In the genomic region with DNA sequence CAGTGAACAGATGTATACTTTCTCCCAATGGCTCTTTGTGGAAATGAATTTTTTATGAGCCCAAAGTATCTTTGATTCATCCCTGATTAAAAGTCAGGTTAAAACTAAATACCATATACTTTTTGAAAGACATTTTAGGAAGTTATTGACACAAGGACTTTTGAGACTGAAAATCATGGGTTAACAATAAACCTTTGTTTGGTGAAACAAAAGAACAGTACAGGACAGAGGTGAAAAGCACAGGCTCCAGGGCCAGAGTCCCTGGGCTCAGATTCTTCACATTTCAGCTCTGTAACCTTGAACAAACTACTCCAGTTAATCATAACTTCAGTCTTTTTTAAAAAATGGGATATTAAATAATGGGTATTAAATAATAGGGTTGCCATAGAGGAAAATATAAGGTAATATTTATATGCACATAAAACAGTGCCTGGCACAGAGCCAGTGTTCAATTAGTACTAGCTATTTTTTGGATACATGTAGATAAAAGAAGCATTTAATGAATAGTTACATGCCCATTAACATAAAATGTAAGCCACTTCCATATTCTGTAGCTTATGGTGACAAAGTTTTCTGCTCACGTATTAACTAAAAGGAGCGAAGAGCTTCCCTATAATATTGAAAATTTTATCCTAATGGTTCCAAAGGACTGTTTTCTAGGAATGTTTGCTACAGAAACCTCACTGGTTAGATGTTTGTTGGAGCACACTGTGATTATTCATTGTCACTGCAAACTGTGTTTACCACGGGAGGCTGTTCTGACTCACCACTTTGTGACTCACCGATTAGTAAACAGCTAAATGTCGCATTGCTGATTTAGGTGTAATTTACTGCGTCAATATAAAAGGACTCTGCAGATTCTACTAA, we compare ENCODE assay signal across 8 cellular contexts.
DNase-seq lines count a peak whose midpoint lies in the region; ATAC-seq and TF ChIP-seq lines count a peak whose summit lies in the region.

No MANE protein-coding gene starts in this region.

- H3K23ac ChIP-seq in neuronal stem cell (ENCODE audit: low read depth, low read length, poor library complexity): no peak overlapping the region

- no peaks in the 10 kb centered on the region for H3K79me2 ChIP-seq in MM.1S (ENCODE audit: low read length)

- H2AFZ ChIP-seq in MM.1S (ENCODE audit: low read length): no peak overlapping the region
- no peak overlapping the region for H2AFZ ChIP-seq in neuronal stem cell (ENCODE audit: low read length)

- no peak overlapping the region for H2BK5ac ChIP-seq in neuronal stem cell (ENCODE audit: low read length)

- no peaks in the 10 kb centered on the region for H4K20me1 ChIP-seq in MM.1S (ENCODE audit: insufficient read depth, low read length)

- H4K8ac ChIP-seq in neuronal stem cell (ENCODE audit: low read depth, low read length): no peak overlapping the region

- TF ChIP-seq CTCF in Panc1 (IDR thresholded peaks at IDR 0.05) (no peak), fibroblast of mammary gland (conservative IDR thresholded peaks at IDR 0.05; ENCODE audit: control insufficient read depth, insufficient read depth, low read depth, low read length) (no peak), MM.1S (IDR thresholded peaks at IDR 0.05; ENCODE audit: low read length) (no peak)

- ATAC-seq in Panc1: peak; percentile 99

- H3K9ac ChIP-seq in skeletal muscle satellite cell (ENCODE audit: low read depth, low read length) (no peak overlapping the region), MM.1S (ENCODE audit: low read length) (no peak overlapping the region), neuronal stem cell (ENCODE audit: low read depth, low read length, poor library complexity) (no peak overlapping the region)

- intact Hi-C loops in Panc1 (cut with micrococcal nuclease; ENCODE audit: unreplicated experiment): no loop called here

- H4K91ac ChIP-seq in neuronal stem cell (ENCODE audit: low read depth, low read length, poor library complexity): no peak overlapping the region

- no peak overlapping the region for H3K18ac ChIP-seq in neuronal stem cell (ENCODE audit: low read length)

- no peak overlapping the region for H2BK12ac ChIP-seq in neuronal stem cell (ENCODE audit: low read length)

- peak; percentile 44 for DNase-seq in DMS153 (lab: John Stamatoyannopoulos, UW)
- DNase-seq in DMS153 treated with DMSO at 0.1 percent for 48 hours (lab: John Stamatoyannopoulos, UW; ENCODE audit: unreplicated experiment): no peak
- DNase-seq in Panc1 (ENCODE audit: low read depth, low spot score): peak; percentile 76
- peak; percentile 89 for DNase-seq in fibroblast of mammary gland (ENCODE audit: low read depth)
- DNase-seq in MM.1S: no peak
- DNase-seq in neuronal stem cell (ENCODE audit: low spot score): no peak
- DNase-seq in T-helper 1 cell: no peak

- H3K79me1 ChIP-seq in neuronal stem cell (ENCODE audit: low read depth, low read length): no peaks in the 10 kb centered on the region

- H3K4me2 ChIP-seq in skeletal muscle satellite cell (ENCODE audit: low read length) (peak overlapping the region; percentile 20), MM.1S (ENCODE audit: low read depth, low read length) (no peak overlapping the region), neuronal stem cell (ENCODE audit: insufficient read depth, low read length, poor library complexity, severe bottlenecking) (no peak overlapping the region)

- H3K27me3 ChIP-seq in Panc1 (ENCODE audit: control insufficient read depth, insufficient read depth, low read length) (no peaks in the 10 kb centered on the region; the same call in 1 of the 2 replicates), skeletal muscle satellite cell (ENCODE audit: control insufficient read depth, insufficient read depth, low read length) (peaks cover 6% of the 10 kb centered on the region), MM.1S (replicated peaks; ENCODE audit: insufficient read depth, low read length) (no peaks in the 10 kb centered on the region), neuronal stem cell (ENCODE audit: control insufficient read depth in 3 of 3, insufficient read depth in 3 of 3, low read depth in 1 of 3, low read length in 3 of 3) (peaks cover 0 to 4% (median 0%) of the 10 kb centered on the region in 3 experiments)

- no peaks in the 10 kb centered on the region for H3K9me2 ChIP-seq in MM.1S (replicated peaks; ENCODE audit: insufficient read depth, low read length)

- H3K9me3 ChIP-seq in Panc1 (ENCODE audit: control insufficient read depth, insufficient read depth, low read depth, low read length) (peaks cover 10% of the 10 kb centered on the region; the same call in 1 of the 2 replicates), skeletal muscle satellite cell (replicated peaks; ENCODE audit: low read length) (no peaks in the 10 kb centered on the region), MM.1S (replicated peaks; ENCODE audit: insufficient read depth, low read length) (no peaks in the 10 kb centered on the region), neuronal stem cell (replicated peaks in 1 of 2; ENCODE audit: control insufficient read depth in 2 of 2, insufficient read depth in 1 of 2, low read depth in 1 of 2, low read length in 2 of 2) (peaks cover 6 to 9% of the 10 kb centered on the region in 2 donors)

- no peak overlapping the region for H3K4ac ChIP-seq in neuronal stem cell (ENCODE audit: low read length)

- POLR2A ChIA-PET in Panc1 (lab: Charles Lee): no interaction called here

- no peak overlapping the region for H3K4me3 ChIP-seq in Panc1 (ENCODE audit: low read depth in 2 of 2, low read length in 2 of 2)
- H3K4me3 ChIP-seq in fibroblast of mammary gland (ENCODE audit: control insufficient read depth, low read depth, low read length): no peak overlapping the region
- H3K4me3 ChIP-seq in skeletal muscle satellite cell (ENCODE audit: low read length): no peak overlapping the region
- no peak overlapping the region for H3K4me3 ChIP-seq in MM.1S (ENCODE audit: low read length)
- H3K4me3 ChIP-seq in neuronal stem cell (ENCODE audit: low read length in 2 of 2): no peak overlapping the region

- H3K27ac ChIP-seq in Panc1 (ENCODE audit: low read length) (0 out of 2 replicates have a peak overlapping the region, but pooled peaks have one; percentile 17), MM.1S (ENCODE audit: low read length) (no peak overlapping the region), neuronal stem cell (replicated peaks; ENCODE audit: low read length) (no peak overlapping the region)

- H3K4me1 ChIP-seq in Panc1 (ENCODE audit: control insufficient read depth, insufficient read depth, low read length) (peaks cover 20% of the 10 kb centered on the region), skeletal muscle satellite cell (ENCODE audit: control insufficient read depth, insufficient read depth, low read length) (peaks cover 6% of the 10 kb centered on the region), MM.1S (ENCODE audit: low read length) (no peaks in the 10 kb centered on the region), neuronal stem cell (ENCODE audit: control insufficient read depth in 2 of 2, insufficient read depth in 1 of 2, low read depth in 1 of 2, low read length in 2 of 2) (peaks cover 0 to 3% of the 10 kb centered on the region in 2 donors)

- no TSS peak for BruUV-seq in Panc1 (replicated peaks; lab: Mats Ljungman, UMichigan)

- no peak overlapping the region for H2BK15ac ChIP-seq in neuronal stem cell (ENCODE audit: low read length)

- WGBS in neuronal stem cell (ENCODE audit: extremely low coverage in 2 of 2, insufficient read length in 2 of 2, insufficient replicate concordance in 1 of 2), 2 donors: no CpG with 5 or more reads among the region's 6 CpGs

- H3K14ac ChIP-seq in neuronal stem cell (ENCODE audit: low read length): no peak overlapping the region

- H3K36me3 ChIP-seq in Panc1 (ENCODE audit: control insufficient read depth, insufficient read depth, low read length): no peaks in the 10 kb centered on the region
- H3K36me3 ChIP-seq in skeletal muscle satellite cell (ENCODE audit: insufficient read depth, low read length): no peaks in the 10 kb centered on the region
- H3K36me3 ChIP-seq in MM.1S (replicated peaks; ENCODE audit: insufficient read depth, low read length): no peaks in the 10 kb centered on the region
- no peaks in the 10 kb centered on the region for H3K36me3 ChIP-seq in neuronal stem cell (replicated peaks in 1 of 2; ENCODE audit: control insufficient read depth in 2 of 2, insufficient read depth in 2 of 2, low read length in 2 of 2)

- in situ Hi-C loops in Panc1 (cut with HindIII; ENCODE audit: low pct_unique_long_range_greater_than_20kb, low sequenced_read_pairs): no loop called here

- CTCF ChIA-PET in Panc1 (lab: Charles Lee): interaction anchor here (1.6 kb wide), 1 partner anchor 14 kb away, joined by 7 read pairs; no protein-coding TSS in a partner anchor

- H2BK120ac ChIP-seq in neuronal stem cell (ENCODE audit: low read depth, low read length): no peak overlapping the region

- no peak overlapping the region for H2AK5ac ChIP-seq in neuronal stem cell (ENCODE audit: low read depth, low read length)

- no peaks in the 10 kb centered on the region for H3F3A ChIP-seq in MM.1S (ENCODE audit: insufficient read depth, low read length)

Comparison
In these comparisons a context has a peak if more than half of its experiments do, and no peak if none do; other contexts are left out.
1. DNase-seq: peak in DMS153 (single experiment), Panc1 (single experiment) and fibroblast of mammary gland (single experiment); none in DMS153 treated with DMSO at 0.1 percent for 48 hours (single experiment), MM.1S (single experiment), neuronal stem cell (single experiment) and T-helper 1 cell (0 of 5).